In genomic region chr4:101158136-101158485, GRCh38 we compare ENCODE assay signal across 18 cellular contexts.
A peak's percentile ranks its signal among the peaks of the same experiment; 100 is the strongest.
DNase-seq lines count a peak whose midpoint lies in the region; ATAC-seq and TF ChIP-seq lines count a peak whose summit lies in the region.
"Had no signal": no experiment of that assay in that cellular context is flagged by ENCODE, and none has a peak within 500 bp of the region (broad histone marks: within the 10 kb centered on the region; RNA-seq: fewer than 3 reads in every experiment).

No MANE protein-coding gene starts in this region.

- H3K9me3 ChIP-seq in HUES48 (ENCODE audit: control insufficient read depth, insufficient read depth, low read length) (no peaks in the 10 kb centered on the region), sigmoid colon (no peaks in the 10 kb centered on the region)
- H3K9me3 ChIP-seq: thyroid gland had no signal

- H3K36me3 ChIP-seq in HUES48 (ENCODE audit: control insufficient read depth, insufficient read depth, low read length) (no peaks in the 10 kb centered on the region), sigmoid colon (no peaks in the 10 kb centered on the region)
- H3K36me3 ChIP-seq: thyroid gland had no signal

- no peak for TF ChIP-seq POLR2A in sigmoid colon (IDR thresholded peaks at IDR 0.05)

- WGBS in sigmoid colon, 2 donors, result 93 to 94% methylated on average over 3 of the region's 3 CpGs

- TF ChIP-seq EP300 in sigmoid colon (IDR thresholded peaks at IDR 0.05), result no peak

- peak overlapping the region; percentile 97 for H3K27ac ChIP-seq in 22Rv1
- peak overlapping the region; percentile 24 for H3K27ac ChIP-seq in HUES48 (ENCODE audit: low read depth, low read length)
- no peak overlapping the region for H3K27ac ChIP-seq in sigmoid colon
- H3K27ac ChIP-seq: PC-9, thyroid gland had no signal

- no peak overlapping the region for H3K4me3 ChIP-seq in HUES48 (ENCODE audit: low read depth, low read length)
- H3K4me3 ChIP-seq in sigmoid colon, result no peak overlapping the region
- H3K4me3 ChIP-seq: PC-9, thyroid gland had no signal

- H3K36me3 Mint-ChIP-seq in brain, result no peaks in the 10 kb centered on the region

- H3K27me3 Mint-ChIP-seq in brain, result peaks cover 3% of the 10 kb centered on the region
- H3K27me3 Mint-ChIP-seq: activated CD4-positive, alpha-beta T cell treated with anti-CD3 and anti-CD28 coated beads for 36 hours; IgD-negative memory B cell; naive thymus-derived CD4-positive, alpha-beta T cell had no signal

- H3K9me3 Mint-ChIP-seq in brain, result no peaks in the 10 kb centered on the region
- H3K9me3 Mint-ChIP-seq: IgD-negative memory B cell; naive thymus-derived CD4-positive, alpha-beta T cell had no signal

- TF ChIP-seq CTCF in 22Rv1 (IDR thresholded peaks at IDR 0.05) (no peak), brain (conservative IDR thresholded peaks at IDR 0.05) (no peak), sigmoid colon (IDR thresholded peaks at IDR 0.05) (no peak)

- H3K4me3 Mint-ChIP-seq in brain, result peak overlapping the region in 3 of 5 experiments; percentile 5 to 53 (median 15)
- H3K4me3 Mint-ChIP-seq: activated CD4-positive, alpha-beta T cell treated with anti-CD3 and anti-CD28 coated beads for 36 hours; IgD-negative memory B cell; naive thymus-derived CD4-positive, alpha-beta T cell had no signal

- intact Hi-C loops in sigmoid colon (cut with DNase I), result no loop called here

- peak overlapping the region in 4 of 5 experiments; percentile 21 to 88 (median 80) for H3K27ac Mint-ChIP-seq in brain
- H3K27ac Mint-ChIP-seq: activated CD4-positive, alpha-beta T cell treated with anti-CD3 and anti-CD28 coated beads for 36 hours had no signal

- H3K9ac ChIP-seq in HUES48 (ENCODE audit: low read depth, low read length), result peak overlapping the region; percentile 35; the same call in 1 of the 2 replicates

- no peak for ATAC-seq in HG03135 (IDR thresholded peaks at IDR 0.05; ENCODE audit: unreplicated experiment)
- no peak for ATAC-seq in GM21786 (IDR thresholded peaks at IDR 0.05; ENCODE audit: unreplicated experiment)
- ATAC-seq: activated CD4-positive, alpha-beta T cell treated with anti-CD3 and anti-CD28 coated beads for 36 hours; left colon; naive thymus-derived CD4-positive, alpha-beta T cell had no signal

- H3K4me1 ChIP-seq in HUES48 (ENCODE audit: control insufficient read depth, insufficient read depth, low read length), result peaks cover 43% of the 10 kb centered on the region
- H3K4me1 ChIP-seq in sigmoid colon, result peaks cover 0 to 15% (median 2%) of the 10 kb centered on the region in 4 donors

- peak; percentile 33 for DNase-seq in myocyte (ENCODE audit: low read depth)
- no peak for DNase-seq in cerebellar cortex (ENCODE audit: low spot score)
- DNase-seq in sigmoid colon, result no peak
- DNase-seq: activated CD4-positive, alpha-beta T cell treated with anti-CD3 and anti-CD28 coated beads for 36 hours; aorta; DMS 273 treated with DMSO at 0.1 percent for 48 hours; effector CD8-positive, alpha-beta T cell; left colon; naive thymus-derived CD4-positive, alpha-beta T cell; NCI-H345; PC-9; thyroid gland had no signal

- H3K4me1 Mint-ChIP-seq in brain, result peaks cover 66% of the 10 kb centered on the region

- H3K27me3 ChIP-seq in HUES48 (ENCODE audit: control insufficient read depth, insufficient read depth, low read length) (no peaks in the 10 kb centered on the region), sigmoid colon (no peaks in the 10 kb centered on the region)
- H3K27me3 ChIP-seq: thyroid gland had no signal

Comparison
In these comparisons a context has a peak if more than half of its experiments do, and no peak if none do; other contexts are left out.
1. H3K27ac ChIP-seq: peak in 22Rv1 (single experiment) and HUES48 (single experiment); none in sigmoid colon (0 of 4).